11 cellular contexts compared by ENCODE assay signal in genomic region chr16:11359370-11359769, GRCh38. TPM values are rescaled to one million over a fixed set of nuclear protein-coding genes. Genes with fewer than 3 reads are reported as not detected.
DNase-seq lines count a peak whose midpoint lies in the region; ATAC-seq and TF ChIP-seq lines count a peak whose summit lies in the region.
"Had no signal": no experiment of that assay in that cellular context is flagged by ENCODE, and none has a peak within 500 bp of the region (broad histone marks: within the 10 kb centered on the region; RNA-seq: fewer than 3 reads in every experiment).

No MANE protein-coding gene starts in this region.

- no peak overlapping the region for H2BK120ac ChIP-seq in H9 (ENCODE audit: low read depth, low read length, poor library complexity, severe bottlenecking)

- no peak overlapping the region for H3K4ac ChIP-seq in H9 (ENCODE audit: low read depth, low read length)

- peaks cover 1% of the 10 kb centered on the region; the same call in 1 of the 2 replicates for H3K27me3 Mint-ChIP-seq in H9 (ENCODE audit: low read depth)

- peaks cover 35% of the 10 kb centered on the region for H3K4me1 ChIP-seq in mammary epithelial cell (ENCODE audit: insufficient read depth, low read length)
- H3K4me1 ChIP-seq in left lung: peaks cover 16 to 69% of the 10 kb centered on the region in 2 donors
- no peaks in the 10 kb centered on the region; the same call in 1 of the 2 replicates for H3K4me1 ChIP-seq in H9 (ENCODE audit: insufficient read depth, low read length)

- no peak overlapping the region for H3K4me2 ChIP-seq in mammary epithelial cell (ENCODE audit: insufficient read depth, low read depth, low read length)
- H3K4me2 ChIP-seq in H9 (ENCODE audit: insufficient read depth, insufficient read length, low read length): no peak overlapping the region

- H3K56ac ChIP-seq in H9 (ENCODE audit: insufficient read length, low read depth, low read length): no peak overlapping the region

- H4K20me1 ChIP-seq in mammary epithelial cell (ENCODE audit: insufficient read depth, low read length): no peaks in the 10 kb centered on the region
- no peaks in the 10 kb centered on the region for H4K20me1 ChIP-seq in H9 (ENCODE audit: control insufficient read depth, insufficient read depth, insufficient read length)

- no peak overlapping the region for H4K8ac ChIP-seq in H9 (replicated peaks; ENCODE audit: insufficient read length, low read depth, low read length)

- CTCF ChIA-PET in mammary epithelial cell (lab: Charles Lee; ENCODE audit: low non-redundant PET): interaction anchor here (0.9 kb wide), 1 partner anchor 12 kb away, joined by 8 read pairs; no protein-coding TSS in a partner anchor

- H3K79me1 ChIP-seq in H9 (ENCODE audit: insufficient read depth, low read depth, low read length, poor library complexity, severe bottlenecking): no peaks in the 10 kb centered on the region

- ATAC-seq in left lung: peak; percentile 16
- no peak for ATAC-seq in GM21423 (IDR thresholded peaks at IDR 0.05; ENCODE audit: unreplicated experiment)
- ATAC-seq: T-cell had no signal

- H3K9ac ChIP-seq in mammary epithelial cell (ENCODE audit: insufficient read depth, low read length) (no peak overlapping the region), H9 (ENCODE audit: extremely low read depth, insufficient read length, low read length) (no peak overlapping the region)

- H3K23ac ChIP-seq in H9 (ENCODE audit: insufficient read length, low read depth, low read length): no peak overlapping the region

- 22% methylated on average over 4 of the region's 5 CpGs for WGBS in mammary epithelial cell (ENCODE audit: low coverage, missing lambda C conversion rate)
- WGBS in H9 (ENCODE audit: extremely low coverage, insufficient read length, low lambda C conversion rate): no CpG with 5 or more reads among the region's 5 CpGs

- H3K23me2 ChIP-seq in H9 (ENCODE audit: insufficient read length, low read depth, low read length, poor library complexity, severe bottlenecking): no peaks in the 10 kb centered on the region

- H3K79me2 ChIP-seq in mammary epithelial cell (ENCODE audit: insufficient read depth, low read length): no peaks in the 10 kb centered on the region
- no peaks in the 10 kb centered on the region for H3K79me2 ChIP-seq in H9 (ENCODE audit: insufficient read depth, low read length)

- H4K5ac ChIP-seq in H9 (ENCODE audit: insufficient read length, low read depth, low read length): no peak overlapping the region

- H3K9me3 ChIP-seq in mammary epithelial cell (replicated peaks; ENCODE audit: insufficient read depth, low read length): no peaks in the 10 kb centered on the region
- no peaks in the 10 kb centered on the region for H3K9me3 ChIP-seq in left lung
- no peaks in the 10 kb centered on the region for H3K9me3 ChIP-seq in H9 (ENCODE audit: control insufficient read depth, low read depth, low read length)
- H3K9me3 ChIP-seq: ascending aorta had no signal

- no TSS peak for BruUV-seq in mammary epithelial cell (replicated peaks; lab: Mats Ljungman, UMichigan)

- no peak overlapping the region for H4K91ac ChIP-seq in H9 (ENCODE audit: insufficient read length, low read depth, low read length)

- H2AFZ ChIP-seq in mammary epithelial cell (ENCODE audit: low read depth, low read length): no peak overlapping the region
- no peak overlapping the region for H2AFZ ChIP-seq in H9 (ENCODE audit: low read length)

- in situ Hi-C loops in mammary epithelial cell (cut with MboI; ENCODE audit: low sequenced_read_pairs in 2 of 2): no loop called here

- DNase-seq in AG08395 (ENCODE audit: low spot score) (peak; percentile 68), HS-27A (ENCODE audit: low read depth) (peak; percentile 19), mammary epithelial cell (peak; percentile 77), left lung (peak in 1 of 2 donors; percentile 56), H9 (no peak), dorsolateral prefrontal cortex (no peak)
- no peak for DNase-seq in activated effector memory CD4-positive, alpha-beta T cell treated with anti-CD3 and anti-CD28 coated beads, Interleukin-2, amount 50 U/mL, for 16 hours
- DNase-seq: NCI-H69, T-cell had no signal

- H2BK15ac ChIP-seq in H9 (ENCODE audit: low read depth, low read length): no peak overlapping the region

- H3K27ac Mint-ChIP-seq in H9: no peak overlapping the region
- H3K27ac Mint-ChIP-seq: T-cell had no signal

- H3K9me3 Mint-ChIP-seq in H9: no peaks in the 10 kb centered on the region
- H3K9me3 Mint-ChIP-seq: T-cell had no signal

- no peak overlapping the region for H2AK5ac ChIP-seq in H9 (ENCODE audit: insufficient read length, low read length)

- H2BK20ac ChIP-seq in H9 (ENCODE audit: low read depth, low read length, poor library complexity, severe bottlenecking): no peak overlapping the region

- H3K18ac ChIP-seq in H9 (ENCODE audit: insufficient read length, low read depth, low read length): no peak overlapping the region

- no peak for TF ChIP-seq CTCF in mammary epithelial cell (conservative IDR thresholded peaks at IDR 0.05 in 1 of 2, IDR thresholded peaks at IDR 0.05 in 1 of 2; ENCODE audit: extremely low read depth in 1 of 2, insufficient read depth in 1 of 2, low read depth in 1 of 2, low read length in 2 of 2)
- TF ChIP-seq CTCF in left lung (IDR thresholded peaks at IDR 0.05): no peak
- no peak for TF ChIP-seq CTCF in H9 (conservative IDR thresholded peaks at IDR 0.05)
- TF ChIP-seq CTCF in dorsolateral prefrontal cortex (IDR thresholded peaks at IDR 0.05 in 54 of 56, conservative IDR thresholded peaks at IDR 0.05 in 2 of 56; ENCODE audit: low read depth in 1 of 56, partially characterized antibody in 56 of 56): no peak

- H3K27ac ChIP-seq in mammary epithelial cell (ENCODE audit: insufficient read depth, low read depth, low read length): no peak overlapping the region
- H3K27ac ChIP-seq in left lung: no peak overlapping the region
- H3K27ac ChIP-seq in H9 (ENCODE audit: insufficient read length, low read depth, low read length): no peak overlapping the region
- H3K27ac ChIP-seq in dorsolateral prefrontal cortex: no peak overlapping the region
- H3K27ac ChIP-seq: ascending aorta had no signal

- peaks cover 31 to 45% of the 10 kb centered on the region in 2 experiments for H3K4me1 Mint-ChIP-seq in H9

- dilution Hi-C loops in mammary epithelial cell (cut with HindIII; ENCODE audit: low sequenced_read_pairs): loop anchor here (5.0 to 10.0 kb wide), 3 partner anchors 222 to 375 kb away; no protein-coding TSS in a partner anchor

- H3T11ph ChIP-seq in H9 (ENCODE audit: low read length): no peak overlapping the region

- H3K36me3 Mint-ChIP-seq in H9 (ENCODE audit: insufficient read depth in 1 of 3, low read depth in 3 of 3): peaks cover 0 to 7% (median 0%) of the 10 kb centered on the region in 3 experiments; a peak in 1 of 7 replicates
- H3K36me3 Mint-ChIP-seq: T-cell had no signal

- intact Hi-C loops in mammary epithelial cell (cut with micrococcal nuclease) (loop anchor here (5.0 kb wide), 1 partner anchor 222 kb away; no protein-coding TSS in a partner anchor), left lung (cut with DNase I) (loop anchor here (5.0 to 10.0 kb wide), 2 partner anchors 387 to 395 kb away; no protein-coding TSS in a partner anchor), dorsolateral prefrontal cortex (cut with DNase I) (loop anchor here in 1 of 2 donors (5.0 kb wide), 1 partner anchor 387 kb away; no protein-coding TSS in a partner anchor)

- H2BK12ac ChIP-seq in H9 (ENCODE audit: insufficient read length, low read depth, low read length): no peak overlapping the region

- H3K36me3 ChIP-seq in mammary epithelial cell (ENCODE audit: insufficient read depth, low read length) (no peaks in the 10 kb centered on the region), left lung (no peaks in the 10 kb centered on the region)
- H3K36me3 ChIP-seq: ascending aorta had no signal

- H3K14ac ChIP-seq in H9 (ENCODE audit: insufficient read depth, low read length): no peak overlapping the region

- H2BK5ac ChIP-seq in H9 (ENCODE audit: insufficient read length, low read length): no peak overlapping the region

- H3K4me3 Mint-ChIP-seq in H9: no peak overlapping the region
- H3K4me3 Mint-ChIP-seq: T-cell had no signal

- H3K27me3 ChIP-seq in mammary epithelial cell (ENCODE audit: insufficient read depth, low read length) (no peaks in the 10 kb centered on the region), left lung (peaks cover 0 to 51% of the 10 kb centered on the region in 2 donors), H9 (ENCODE audit: insufficient read depth, low read length) (no peaks in the 10 kb centered on the region), dorsolateral prefrontal cortex (peaks cover 0 to 5% (median 0%) of the 10 kb centered on the region in 45 donors)
- H3K27me3 ChIP-seq: ascending aorta had no signal

- H3K4me3 ChIP-seq in mammary epithelial cell (replicated peaks in 1 of 3; ENCODE audit: insufficient read depth in 1 of 3, low read depth in 2 of 3, low read length in 3 of 3): no peak overlapping the region
- H3K4me3 ChIP-seq in left lung: no peak overlapping the region
- H3K4me3 ChIP-seq in dorsolateral prefrontal cortex: no peak overlapping the region
- H3K4me3 ChIP-seq: ascending aorta had no signal

RNA-seq across cellular contexts. Expression of gene RMI2, which starts 14.1 kb away (rescaled TPM):
- total RNA-seq in mammary epithelial cell (10 to 100 TPM in 1 of 2 donors, 1 to 10 TPM in 1; 2.2 to 14.7 TPM), left lung (10 to 100 TPM in 1 of 2 donors, 1 to 10 TPM in 1; 9.6 to 14.1 TPM), H9 (2021) (55.7 and 57.6 TPM in 2 replicates), dorsolateral prefrontal cortex (1 to 10 TPM in 113 of 120 experiments, under 1 TPM in 7; 0.69 to 7.9 (median 3.0) TPM)
- polyA plus RNA-seq in mammary epithelial cell: 13.8 TPM
- 3.6 TPM for polyA minus RNA-seq in mammary epithelial cell
- total RNA-seq: ascending aorta had no signal

Comparison
In these comparisons a context has a peak if more than half of its experiments do, and no peak if none do; other contexts are left out.
1. DNase-seq: peak in AG08395 (single experiment), HS-27A (single experiment) and mammary epithelial cell (single experiment); none in activated effector memory CD4-positive, alpha-beta T cell treated with anti-CD3 and anti-CD28 coated beads, Interleukin-2, amount 50 U/mL, for 16 hours (single experiment), H9 (single experiment) and dorsolateral prefrontal cortex (0 of 10).